In the genomic region with DNA sequence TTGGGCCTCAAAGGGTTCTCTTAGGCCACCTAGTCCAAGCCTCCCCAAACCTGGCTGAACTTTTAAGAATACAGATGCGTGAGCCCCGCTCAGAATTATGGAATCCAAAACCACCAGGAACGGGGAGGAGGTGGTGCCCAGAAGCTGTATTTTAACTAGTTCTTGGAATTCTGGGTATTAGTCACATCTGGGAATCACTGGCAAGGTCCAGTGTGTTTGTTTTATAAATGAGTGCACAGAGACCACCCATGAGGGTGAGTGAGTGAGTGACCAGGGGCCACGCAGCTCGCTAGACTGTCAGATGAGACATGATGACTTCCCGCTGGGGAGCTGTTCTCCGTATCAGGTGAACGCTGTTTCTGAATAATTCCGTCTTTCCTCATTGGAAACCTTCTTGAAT, we compare ENCODE assay signal across 23 cellular contexts.
"Had no signal": no experiment of that assay in that cellular context is flagged by ENCODE, and none has a peak within 500 bp of the region (broad histone marks: within the 10 kb centered on the region; RNA-seq: fewer than 3 reads in every experiment).

No MANE protein-coding gene starts in this region.

- DNase-seq: Kasumi-1, MM.1S, NCI-H1105, NCI-H1417, NCI-H1436 treated with DMSO at 0.1 percent for 48 hours, NCI-H1694, NCI-H187 treated with DMSO at 0.1 percent for 48 hours, NCI-H2029 treated with DMSO at 0.1 percent for 48 hours, NCI-H2227 treated with DMSO at 0.1 percent for 48 hours, NCI-H524, NCI-H526 treated with DMSO at 0.1 percent for 48 hours, NCI-H748 treated with DMSO at 0.1 percent for 48 hours, Right ventricle myocardium superior, RPMI8226, SIG-M5, SK-N-SH, T-helper 1 cell, T-helper 17 cell had no signal

- H3K27ac ChIP-seq: KMS-11 had no signal

- H3K4me2 ChIP-seq: KMS-11, SK-N-SH had no signal

- H3K27me3 Mint-ChIP-seq: IgD-negative memory B cell, T-helper 17 cell had no signal

- H3K4me3 ChIP-seq: K562 had no signal

- H3K9ac ChIP-seq: KMS-11, SK-N-SH had no signal

- H3K9me3 ChIP-seq: SK-N-SH had no signal

- FAIRE-seq: HepG2, K562, RCC 7860 had no signal

- H3K27ac Mint-ChIP-seq: T-helper 17 cell had no signal

- H3K4me3 Mint-ChIP-seq: T-helper 17 cell had no signal

- ATAC-seq: HepG2, K562, T-helper 17 cell had no signal

- H3K9me3 Mint-ChIP-seq: IgD-negative memory B cell had no signal
